9 cellular contexts compared by ENCODE assay signal in the genomic region with DNA sequence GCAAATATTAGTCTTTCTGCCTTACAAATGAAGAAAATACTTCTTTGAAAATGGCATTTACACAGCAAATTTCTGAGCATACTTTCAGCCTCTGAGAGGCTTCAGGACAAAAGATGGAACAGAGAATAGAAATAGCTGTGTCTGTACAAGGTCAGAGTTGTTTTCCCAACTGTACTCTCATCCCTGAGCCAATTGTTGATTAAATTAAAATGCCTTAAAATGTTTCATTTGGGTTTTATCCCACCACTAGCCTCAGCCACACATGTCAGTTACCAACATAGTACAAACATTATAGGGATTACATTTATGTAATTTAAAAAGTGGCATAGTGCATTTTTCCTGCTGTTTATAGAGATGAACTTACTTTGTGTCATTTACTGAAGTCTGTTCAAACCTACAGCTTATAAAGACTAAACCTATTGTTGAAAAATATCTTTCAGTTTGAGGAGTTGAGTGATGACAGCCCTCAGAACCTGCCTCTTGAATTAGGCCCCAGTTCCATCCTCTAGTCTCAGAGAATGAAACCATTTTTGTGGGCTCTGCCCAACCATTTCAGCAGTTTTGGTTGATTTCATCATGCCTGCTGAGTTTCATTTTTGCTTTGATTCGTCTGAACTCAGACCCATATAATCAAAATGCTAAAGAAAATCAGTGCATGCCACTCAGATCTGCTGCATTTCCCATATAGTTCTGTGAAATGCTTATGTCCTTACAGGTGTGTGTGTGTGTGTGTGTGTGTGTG.
DNase-seq lines count a peak whose midpoint lies in the region; ATAC-seq, FAIRE-seq and TF ChIP-seq lines count a peak whose summit lies in the region.
"Had no signal": no experiment of that assay in that cellular context is flagged by ENCODE, and none has a peak within 500 bp of the region (broad histone marks: within the 10 kb centered on the region; RNA-seq: fewer than 3 reads in every experiment).

No MANE protein-coding gene starts in this region.

- peak; percentile 91 for ATAC-seq in GM19395 (IDR thresholded peaks at IDR 0.05; ENCODE audit: unreplicated experiment)
- peak; percentile 98 for ATAC-seq in HG02885 (IDR thresholded peaks at IDR 0.05; ENCODE audit: poor library complexity, unreplicated experiment)
- ATAC-seq in HG03575 (IDR thresholded peaks at IDR 0.05; ENCODE audit: extremely low read depth, insufficient number of reproducible peaks, low FRiP score, unreplicated experiment), result peak; percentile 68

- intact Hi-C loops in posterior vena cava (cut with DNase I), result no loop called here

- DNase-seq in GM12891 (ENCODE audit: insufficient read length, low spot score) (peak; percentile 14), NCI-H2227 treated with DMSO at 0.1 percent for 48 hours (lab: John Stamatoyannopoulos, UW) (no peak), posterior vena cava (ENCODE audit: low spot score) (no peak), DMS114 treated with DMSO at 0.1 percent for 48 hours (lab: John Stamatoyannopoulos, UW; ENCODE audit: unreplicated experiment) (no peak)
- no peak for DNase-seq in stimulated activated naive CD4-positive, alpha-beta T cell treated with Interleukin-2 at 50 U/mL for 16 hours (lab: John Stamatoyannopoulos, UW)
- DNase-seq: SIG-M5 had no signal

- TF ChIP-seq POLR2A in GM12891 (IDR thresholded peaks at IDR 0.05; ENCODE audit: low read depth, low read length), result no peak

- no peak for FAIRE-seq in GM12891 (lab: Jason Lieb, UNC)

TF ChIP-seq in GM12891, 5 proteins besides CTCF, POLR2A, EP300 and RAD21:
- TF ChIP-seq POLR2AphosphoS5 (IDR thresholded peaks at IDR 0.05; ENCODE audit: low read depth, low read length) (no peak), SPI1 (IDR thresholded peaks at IDR 0.05; ENCODE audit: low read depth, low read length) (no peak), POU2F2 (IDR thresholded peaks at IDR 0.05; ENCODE audit: low read depth, low read length) (no peak), TAF1 (IDR thresholded peaks at IDR 0.05; ENCODE audit: low read depth, low read length) (no peak), PAX5 (IDR thresholded peaks at IDR 0.05; ENCODE audit: insufficient read depth, low read length, severe bottlenecking) (no peak)
